In the genomic region with DNA sequence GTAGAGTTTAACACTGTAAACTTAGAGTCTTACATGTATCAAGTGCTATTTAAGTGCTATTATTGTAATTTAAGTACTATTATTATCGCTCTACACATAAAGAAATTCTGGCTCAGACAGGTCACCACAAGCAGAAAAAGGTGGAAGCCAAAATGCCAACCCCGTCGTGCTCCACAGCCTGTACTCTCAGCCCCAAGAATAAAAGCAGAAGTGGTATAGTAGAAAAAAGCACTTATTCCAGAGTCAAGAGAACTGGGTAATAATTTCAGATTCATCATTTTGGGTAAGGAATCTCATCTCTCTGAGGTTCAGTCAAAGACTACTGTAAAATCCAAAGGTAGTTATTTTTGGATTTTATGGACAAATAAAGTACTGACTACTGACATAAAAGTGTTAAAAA, we compare ENCODE assay signal across 1 cellular context.
TF ChIP-seq lines count a peak whose summit lies in the region.

No MANE protein-coding gene starts in this region.

TF ChIP-seq in liver, 16 proteins besides CTCF, POLR2A, EP300 and RAD21 (continued from another document):
- TF ChIP-seq RXRA (IDR thresholded peaks at IDR 0.05) (no peak), HNF4G (IDR thresholded peaks at IDR 0.05) (no peak), EGR1 (IDR thresholded peaks at IDR 0.05; ENCODE audit: low read depth in 2 of 2) (no peak)
